ENCODE assay signal across 1 cellular context in the genomic region with DNA sequence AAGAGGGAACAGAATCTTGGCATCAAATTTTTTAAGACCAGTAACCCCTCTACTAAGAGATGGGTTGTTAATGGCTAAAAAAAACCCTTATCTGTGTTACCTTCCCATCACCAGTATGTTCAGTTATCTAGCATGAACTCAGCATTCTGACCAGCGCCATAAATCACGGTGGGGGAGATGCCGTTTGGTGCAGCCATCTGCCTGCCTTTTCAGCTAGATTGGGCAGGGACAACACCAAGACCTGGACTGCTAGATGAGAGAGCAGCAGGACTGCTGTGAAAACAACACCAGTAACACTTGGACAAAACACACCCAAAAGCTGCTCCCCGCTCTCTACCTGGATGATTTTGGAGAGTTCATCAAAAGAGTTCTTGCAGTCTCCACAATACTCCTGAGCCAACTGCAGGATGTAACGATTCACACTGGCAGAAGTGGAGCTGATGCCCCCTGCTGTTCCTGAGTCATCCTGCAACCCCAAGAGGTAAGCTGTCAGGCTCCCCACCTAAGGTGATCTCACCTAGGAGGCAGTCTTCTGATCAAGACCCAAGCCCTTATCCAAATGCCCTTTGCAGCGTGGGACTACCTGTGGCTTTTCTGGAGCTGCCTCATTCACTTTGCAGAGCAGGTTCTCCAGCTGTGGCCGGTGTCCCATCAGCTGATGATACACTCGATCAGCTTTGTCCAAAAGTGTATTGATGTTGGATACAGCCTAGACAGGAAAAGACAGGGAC.
TF ChIP-seq lines count a peak whose summit lies in the region.

No MANE protein-coding gene starts in this region.

TF ChIP-seq in GM23338, 12 proteins besides CTCF, POLR2A, EP300 and RAD21 (continued from another document):
- TF ChIP-seq, protein P1, sequence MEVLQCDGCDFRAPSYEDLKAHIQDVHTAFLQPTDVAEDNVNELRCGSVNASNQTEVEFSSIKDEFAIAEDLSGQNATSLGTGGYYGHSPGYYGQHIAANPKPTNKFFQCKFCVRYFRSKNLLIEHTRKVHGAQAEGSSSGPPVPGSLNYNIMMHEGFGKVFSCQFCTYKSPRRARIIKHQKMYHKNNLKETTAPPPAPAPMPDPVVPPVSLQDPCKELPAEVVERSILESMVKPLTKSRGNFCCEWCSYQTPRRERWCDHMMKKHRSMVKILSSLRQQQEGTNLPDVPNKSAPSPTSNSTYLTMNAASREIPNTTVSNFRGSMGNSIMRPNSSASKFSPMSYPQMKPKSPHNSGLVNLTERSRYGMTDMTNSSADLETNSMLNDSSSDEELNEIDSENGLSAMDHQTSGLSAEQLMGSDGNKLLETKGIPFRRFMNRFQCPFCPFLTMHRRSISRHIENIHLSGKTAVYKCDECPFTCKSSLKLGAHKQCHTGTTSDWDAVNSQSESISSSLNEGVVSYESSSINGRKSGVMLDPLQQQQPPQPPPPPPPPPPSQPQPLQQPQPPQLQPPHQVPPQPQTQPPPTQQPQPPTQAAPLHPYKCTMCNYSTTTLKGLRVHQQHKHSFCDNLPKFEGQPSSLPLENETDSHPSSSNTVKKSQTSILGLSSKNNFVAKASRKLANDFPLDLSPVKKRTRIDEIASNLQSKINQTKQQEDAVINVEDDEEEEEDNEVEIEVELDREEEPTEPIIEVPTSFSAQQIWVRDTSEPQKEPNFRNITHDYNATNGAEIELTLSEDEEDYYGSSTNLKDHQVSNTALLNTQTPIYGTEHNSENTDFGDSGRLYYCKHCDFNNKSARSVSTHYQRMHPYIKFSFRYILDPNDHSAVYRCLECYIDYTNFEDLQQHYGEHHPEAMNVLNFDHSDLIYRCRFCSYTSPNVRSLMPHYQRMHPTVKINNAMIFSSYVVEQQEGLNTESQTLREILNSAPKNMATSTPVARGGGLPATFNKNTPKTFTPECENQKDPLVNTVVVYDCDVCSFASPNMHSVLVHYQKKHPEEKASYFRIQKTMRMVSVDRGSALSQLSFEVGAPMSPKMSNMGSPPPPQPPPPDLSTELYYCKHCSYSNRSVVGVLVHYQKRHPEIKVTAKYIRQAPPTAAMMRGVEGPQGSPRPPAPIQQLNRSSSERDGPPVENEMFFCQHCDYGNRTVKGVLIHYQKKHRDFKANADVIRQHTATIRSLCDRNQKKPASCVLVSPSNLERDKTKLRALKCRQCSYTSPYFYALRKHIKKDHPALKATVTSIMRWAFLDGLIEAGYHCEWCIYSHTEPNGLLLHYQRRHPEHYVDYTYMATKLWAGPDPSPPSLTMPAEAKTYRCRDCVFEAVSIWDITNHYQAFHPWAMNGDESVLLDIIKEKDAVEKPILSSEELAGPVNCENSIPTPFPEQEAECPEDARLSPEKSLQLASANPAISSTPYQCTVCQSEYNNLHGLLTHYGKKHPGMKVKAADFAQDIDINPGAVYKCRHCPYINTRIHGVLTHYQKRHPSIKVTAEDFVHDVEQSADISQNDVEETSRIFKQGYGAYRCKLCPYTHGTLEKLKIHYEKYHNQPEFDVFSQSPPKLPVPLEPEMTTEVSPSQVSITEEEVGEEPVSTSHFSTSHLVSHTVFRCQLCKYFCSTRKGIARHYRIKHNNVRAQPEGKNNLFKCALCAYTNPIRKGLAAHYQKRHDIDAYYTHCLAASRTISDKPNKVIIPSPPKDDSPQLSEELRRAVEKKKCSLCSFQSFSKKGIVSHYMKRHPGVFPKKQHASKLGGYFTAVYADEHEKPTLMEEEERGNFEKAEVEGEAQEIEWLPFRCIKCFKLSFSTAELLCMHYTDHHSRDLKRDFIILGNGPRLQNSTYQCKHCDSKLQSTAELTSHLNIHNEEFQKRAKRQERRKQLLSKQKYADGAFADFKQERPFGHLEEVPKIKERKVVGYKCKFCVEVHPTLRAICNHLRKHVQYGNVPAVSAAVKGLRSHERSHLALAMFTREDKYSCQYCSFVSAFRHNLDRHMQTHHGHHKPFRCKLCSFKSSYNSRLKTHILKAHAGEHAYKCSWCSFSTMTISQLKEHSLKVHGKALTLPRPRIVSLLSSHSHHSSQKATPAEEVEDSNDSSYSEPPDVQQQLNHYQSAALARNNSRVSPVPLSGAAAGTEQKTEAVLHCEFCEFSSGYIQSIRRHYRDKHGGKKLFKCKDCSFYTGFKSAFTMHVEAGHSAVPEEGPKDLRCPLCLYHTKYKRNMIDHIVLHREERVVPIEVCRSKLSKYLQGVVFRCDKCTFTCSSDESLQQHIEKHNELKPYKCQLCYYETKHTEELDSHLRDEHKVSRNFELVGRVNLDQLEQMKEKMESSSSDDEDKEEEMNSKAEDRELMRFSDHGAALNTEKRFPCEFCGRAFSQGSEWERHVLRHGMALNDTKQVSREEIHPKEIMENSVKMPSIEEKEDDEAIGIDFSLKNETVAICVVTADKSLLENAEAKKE (CRISPR knock-in tag; IDR thresholded peaks at IDR 0.05) = no peak
- TF ChIP-seq, protein P2, sequence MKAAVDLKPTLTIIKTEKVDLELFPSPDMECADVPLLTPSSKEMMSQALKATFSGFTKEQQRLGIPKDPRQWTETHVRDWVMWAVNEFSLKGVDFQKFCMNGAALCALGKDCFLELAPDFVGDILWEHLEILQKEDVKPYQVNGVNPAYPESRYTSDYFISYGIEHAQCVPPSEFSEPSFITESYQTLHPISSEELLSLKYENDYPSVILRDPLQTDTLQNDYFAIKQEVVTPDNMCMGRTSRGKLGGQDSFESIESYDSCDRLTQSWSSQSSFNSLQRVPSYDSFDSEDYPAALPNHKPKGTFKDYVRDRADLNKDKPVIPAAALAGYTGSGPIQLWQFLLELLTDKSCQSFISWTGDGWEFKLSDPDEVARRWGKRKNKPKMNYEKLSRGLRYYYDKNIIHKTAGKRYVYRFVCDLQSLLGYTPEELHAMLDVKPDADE (IDR thresholded peaks at IDR 0.05) = no peak
- TF ChIP-seq EZH2 (IDR thresholded peaks at IDR 0.05; ENCODE audit: low read depth, unreplicated experiment) = no peak
- TF ChIP-seq POLR2AphosphoS5 (IDR thresholded peaks at IDR 0.05; ENCODE audit: low read depth) = no peak
- TF ChIP-seq EZH2phosphoT487 (IDR thresholded peaks at IDR 0.05; ENCODE audit: unreplicated experiment) = no peak
- no peak for TF ChIP-seq CREB1 (CRISPR knock-in tag; IDR thresholded peaks at IDR 0.05; ENCODE audit: low read depth)
- no peak for TF ChIP-seq ZNF114 (CRISPR knock-in tag; IDR thresholded peaks at IDR 0.05)
- no peak for TF ChIP-seq STAT1 (IDR thresholded peaks at IDR 0.05; ENCODE audit: unreplicated experiment)
- TF ChIP-seq JUNB (IDR thresholded peaks at IDR 0.05; ENCODE audit: unreplicated experiment) = no peak
